In the genomic region with DNA sequence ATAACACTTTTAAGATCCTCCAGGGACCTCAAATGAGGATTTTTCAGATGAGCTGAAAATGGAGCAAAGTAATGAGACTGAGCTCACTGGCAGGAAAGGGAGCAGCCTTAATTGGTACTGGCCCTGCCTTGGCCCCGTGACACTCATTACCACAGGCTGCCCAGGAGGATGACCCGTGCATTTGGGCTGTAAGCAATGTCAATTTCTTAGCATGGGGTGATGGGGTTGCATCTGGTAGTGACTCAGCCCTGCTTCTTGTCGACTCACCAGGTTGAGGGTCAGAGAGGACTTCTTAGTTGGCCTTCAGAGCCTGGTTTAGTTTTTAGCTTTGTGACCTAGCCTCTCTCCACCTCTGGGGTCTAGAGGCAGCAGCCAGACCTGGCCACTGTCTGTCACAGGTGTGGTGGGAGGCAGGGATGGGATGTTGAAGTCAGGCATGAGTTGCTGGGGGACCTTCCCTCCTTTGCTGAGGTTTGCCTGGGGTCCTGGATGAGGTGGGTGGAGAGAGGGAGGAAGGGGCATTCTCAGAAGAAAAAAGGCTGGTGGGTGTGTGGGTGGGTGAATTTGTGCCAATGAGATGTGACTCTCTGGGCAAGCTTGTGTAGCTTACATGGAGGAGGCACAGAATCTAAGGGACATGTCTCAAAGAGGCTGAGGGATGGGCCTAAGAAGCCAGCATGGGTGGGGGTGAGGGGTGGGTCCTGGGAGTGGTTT, we compare ENCODE assay signal across 13 cellular contexts. TPM values are rescaled to one million over a fixed set of nuclear protein-coding genes. Genes with fewer than 3 reads are reported as not detected.
DNase-seq lines count a peak whose midpoint lies in the region; ATAC-seq and TF ChIP-seq lines count a peak whose summit lies in the region.
"Had no signal": no experiment of that assay in that cellular context is flagged by ENCODE, and none has a peak within 500 bp of the region (broad histone marks: within the 10 kb centered on the region; RNA-seq: fewer than 3 reads in every experiment).

No MANE protein-coding gene starts in this region.

- H3K79me1 ChIP-seq in neuronal stem cell (ENCODE audit: low read depth, low read length): no peaks in the 10 kb centered on the region

- no peak overlapping the region for H2AK5ac ChIP-seq in neuronal stem cell (ENCODE audit: low read depth, low read length)

- DNase-seq in BJ (ENCODE audit: low read depth) (peak; percentile 44), LHCN-M2 (ENCODE audit: low read depth) (peak; percentile 94), cardiac fibroblast (ENCODE audit: low read depth in 2 of 2) (peak; percentile 61 to 91), neuronal stem cell (ENCODE audit: low spot score) (no peak), left lobe of liver (ENCODE audit: low spot score) (no peak), COR-L47 (lab: John Stamatoyannopoulos, UW) (no peak)
- DNase-seq in activated naive CD8-positive, alpha-beta T cell treated with anti-CD3 and anti-CD28 coated beads for 36 hours: no peak
- DNase-seq in stimulated activated naive CD4-positive, alpha-beta T cell treated with Interleukin-2 at 50 U/mL for 16 hours (lab: John Stamatoyannopoulos, UW): no peak
- DNase-seq: activated T-cell treated with anti-CD3 and anti-CD28 coated beads, Interleukin-2, amount 50 U/mL, for 72 hours; hippocampal formation; NCI-H2081 treated with DMSO at 0.1 percent for 48 hours; OCI-M1; right lobe of liver had no signal

- H3K36me3 Mint-ChIP-seq in activated naive CD8-positive, alpha-beta T cell treated with anti-CD3 and anti-CD28 coated beads for 36 hours: no peaks in the 10 kb centered on the region

- no peak overlapping the region for H2AFZ ChIP-seq in neuronal stem cell (ENCODE audit: low read length)

- no peak overlapping the region for H4K8ac ChIP-seq in neuronal stem cell (ENCODE audit: low read depth, low read length)

- H4K91ac ChIP-seq in neuronal stem cell (ENCODE audit: low read depth, low read length, poor library complexity): no peak overlapping the region

- no peaks in the 10 kb centered on the region for H3K4me1 Mint-ChIP-seq in activated naive CD8-positive, alpha-beta T cell treated with anti-CD3 and anti-CD28 coated beads for 36 hours

- H3K27me3 ChIP-seq in BJ (ENCODE audit: control insufficient read depth, insufficient read depth, low read length) (no peaks in the 10 kb centered on the region), neuronal stem cell (ENCODE audit: control insufficient read depth in 3 of 3, insufficient read depth in 3 of 3, low read depth in 1 of 3, low read length in 3 of 3) (no peaks in the 10 kb centered on the region)
- H3K27me3 ChIP-seq: right lobe of liver had no signal

- H2BK12ac ChIP-seq in neuronal stem cell (ENCODE audit: low read length): no peak overlapping the region

- no peak overlapping the region for H3K4ac ChIP-seq in neuronal stem cell (ENCODE audit: low read length)

- peak overlapping the region; percentile 30 for H2BK15ac ChIP-seq in neuronal stem cell (ENCODE audit: low read length)

- no CpG with 5 or more reads among the region's 3 CpGs for WGBS in neuronal stem cell (ENCODE audit: extremely low coverage in 2 of 2, insufficient read length in 2 of 2, insufficient replicate concordance in 1 of 2), 2 donors

- no peak overlapping the region for H3K27ac ChIP-seq in neuronal stem cell (replicated peaks; ENCODE audit: low read length)
- H3K27ac ChIP-seq: right lobe of liver had no signal

- peaks cover 0 to 2% of the 10 kb centered on the region in 2 donors for H3K9me3 ChIP-seq in neuronal stem cell (replicated peaks in 1 of 2; ENCODE audit: control insufficient read depth in 2 of 2, insufficient read depth in 1 of 2, low read depth in 1 of 2, low read length in 2 of 2)
- H3K9me3 ChIP-seq: right lobe of liver had no signal

- no peak overlapping the region for H3K4me3 ChIP-seq in BJ (ENCODE audit: low read depth, low read length)
- H3K4me3 ChIP-seq in cardiac fibroblast (replicated peaks in 1 of 2; ENCODE audit: low read depth in 2 of 2, low read length in 2 of 2): no peak overlapping the region
- no peak overlapping the region for H3K4me3 ChIP-seq in neuronal stem cell (ENCODE audit: low read length in 2 of 2)
- H3K4me3 ChIP-seq: right lobe of liver had no signal

- no peaks in the 10 kb centered on the region for H3K27me3 Mint-ChIP-seq in activated naive CD8-positive, alpha-beta T cell treated with anti-CD3 and anti-CD28 coated beads for 36 hours

- no peak overlapping the region for H3K23ac ChIP-seq in neuronal stem cell (ENCODE audit: low read depth, low read length, poor library complexity)

- no peaks in the 10 kb centered on the region for H3K36me3 ChIP-seq in BJ (ENCODE audit: control insufficient read depth, insufficient read depth, low read length)
- H3K36me3 ChIP-seq in neuronal stem cell (replicated peaks in 1 of 2; ENCODE audit: control insufficient read depth in 2 of 2, insufficient read depth in 2 of 2, low read length in 2 of 2): peaks cover 0 to 40% of the 10 kb centered on the region in 2 donors
- H3K36me3 ChIP-seq: right lobe of liver had no signal

- CTCF ChIA-PET in BJ (lab: Yijun Ruan, JAX): interaction anchor here (0.5 to 4.8 kb wide), 6 partner anchors 9 to 138 kb away, joined by 3 to 30 read pairs (median 6); no protein-coding TSS in a partner anchor

- H2BK5ac ChIP-seq in neuronal stem cell (ENCODE audit: low read length): no peak overlapping the region

- no peak overlapping the region for H3K4me2 ChIP-seq in neuronal stem cell (ENCODE audit: insufficient read depth, low read length, poor library complexity, severe bottlenecking)

- no peak overlapping the region for H3K14ac ChIP-seq in neuronal stem cell (ENCODE audit: low read length)

- no peak overlapping the region for H3K4me3 Mint-ChIP-seq in activated naive CD8-positive, alpha-beta T cell treated with anti-CD3 and anti-CD28 coated beads for 36 hours
- H3K4me3 Mint-ChIP-seq: activated T-cell treated with anti-CD3 and anti-CD28 coated beads, Interleukin-2, amount 50 U/mL, for 72 hours had no signal

- H3K27ac Mint-ChIP-seq in activated naive CD8-positive, alpha-beta T cell treated with anti-CD3 and anti-CD28 coated beads for 36 hours: no peak overlapping the region
- H3K27ac Mint-ChIP-seq: activated T-cell treated with anti-CD3 and anti-CD28 coated beads, Interleukin-2, amount 50 U/mL, for 72 hours had no signal

- peak overlapping the region; percentile 45 for H3K18ac ChIP-seq in neuronal stem cell (ENCODE audit: low read length)

- POLR2A ChIA-PET in BJ (lab: Charles Lee): interaction anchor here (0.8 kb wide), 1 partner anchor 10 kb away, joined by 3 read pairs; no protein-coding TSS in a partner anchor

- no peak overlapping the region for H2BK120ac ChIP-seq in neuronal stem cell (ENCODE audit: low read depth, low read length)

- H3K4me1 ChIP-seq in neuronal stem cell (ENCODE audit: control insufficient read depth in 2 of 2, insufficient read depth in 1 of 2, low read depth in 1 of 2, low read length in 2 of 2): peaks cover 11 to 14% of the 10 kb centered on the region in 2 donors
- H3K4me1 ChIP-seq: right lobe of liver had no signal

- peak overlapping the region; percentile 33 for H3K9ac ChIP-seq in neuronal stem cell (ENCODE audit: low read depth, low read length, poor library complexity)

- H3K9me3 Mint-ChIP-seq in activated naive CD8-positive, alpha-beta T cell treated with anti-CD3 and anti-CD28 coated beads for 36 hours: no peaks in the 10 kb centered on the region
- H3K9me3 Mint-ChIP-seq: activated T-cell treated with anti-CD3 and anti-CD28 coated beads, Interleukin-2, amount 50 U/mL, for 72 hours had no signal

- ATAC-seq in left lobe of liver: no peak
- ATAC-seq: right lobe of liver had no signal

- TF ChIP-seq CTCF in BJ (IDR thresholded peaks at IDR 0.05; ENCODE audit: insufficient read depth, low read depth, low read length) (no peak), cardiac fibroblast (IDR thresholded peaks at IDR 0.05; ENCODE audit: low read depth, low read length) (no peak)

RNA-seq across cellular contexts. Expression of gene EPB41L1, which starts 25.9 kb away (rescaled TPM):
- polyA plus RNA-seq in BJ (2011; rRNA removed): 12.4 and 20.2 TPM in 2 replicates
- 8.0 and 13.9 TPM in 2 replicates for polyA minus RNA-seq in BJ (2011; rRNA and poly(A)+ RNA removed)
- total RNA-seq in LHCN-M2 (2014; rRNA removed): 12.1 and 12.8 TPM in 2 replicates
- polyA plus RNA-seq in LHCN-M2 (2012): 24.4 TPM
- 40.6 TPM for polyA plus RNA-seq in neuronal stem cell (2013, experiment 1 of 2)
- 41.6 TPM for polyA plus RNA-seq in neuronal stem cell (2013, experiment 2 of 2)
- total RNA-seq in left lobe of liver: 5.0 TPM
- under 1 TPM; 0.84 to 0.99 TPM for total RNA-seq in activated naive CD8-positive, alpha-beta T cell treated with anti-CD3 and anti-CD28 coated beads for 36 hours

Comparison
In these comparisons a context has a peak if more than half of its experiments do, and no peak if none do; other contexts are left out.
1. DNase-seq: peak in BJ (single experiment), LHCN-M2 (single experiment) and cardiac fibroblast (2 of 2); none in neuronal stem cell (single experiment), left lobe of liver (single experiment), activated naive CD8-positive, alpha-beta T cell treated with anti-CD3 and anti-CD28 coated beads for 36 hours (single experiment), COR-L47 (single experiment) and stimulated activated naive CD4-positive, alpha-beta T cell treated with Interleukin-2 at 50 U/mL for 16 hours (single experiment).